In genomic region chr12:46214668-46215429, GRCh38 we compare ENCODE assay signal across 9 cellular contexts.
DNase-seq lines count a peak whose midpoint lies in the region; ATAC-seq and FAIRE-seq lines count a peak whose summit lies in the region.
"Had no signal": no experiment of that assay in that cellular context is flagged by ENCODE, and none has a peak within 500 bp of the region (broad histone marks: within the 10 kb centered on the region; RNA-seq: fewer than 3 reads in every experiment).

No MANE protein-coding gene starts in this region.

- H3K4me3 Mint-ChIP-seq in effector memory CD8-positive, alpha-beta T cell, result peak overlapping the region; percentile 81 to 83

- peak; percentile 57 for ATAC-seq in HG03108 (IDR thresholded peaks at IDR 0.05; ENCODE audit: unreplicated experiment)
- peak; percentile 80 for ATAC-seq in effector memory CD8-positive, alpha-beta T cell (replicated peaks)

- peaks cover 93% of the 10 kb centered on the region for H3K36me3 Mint-ChIP-seq in effector memory CD8-positive, alpha-beta T cell (ENCODE audit: insufficient read depth)

- peaks cover 0 to 7% of the 10 kb centered on the region in 2 donors for H3K9me3 Mint-ChIP-seq in effector memory CD8-positive, alpha-beta T cell

- H3K27me3 Mint-ChIP-seq in effector memory CD8-positive, alpha-beta T cell, result no peaks in the 10 kb centered on the region

- H3K27ac Mint-ChIP-seq in effector memory CD8-positive, alpha-beta T cell, result peak overlapping the region; percentile 99 to 100

- DNase-seq in GM19239 (ENCODE audit: insufficient read length, low spot score), result no peak
- DNase-seq in activated CD4-positive, CD25-positive, alpha-beta regulatory T cell treated with anti-CD3 and anti-CD28 coated beads, Interleukin-2, amount 50 U/mL, for 16 hours (ENCODE audit: low read depth, low spot score), result peak; percentile 65
- DNase-seq in effector memory CD8-positive, alpha-beta T cell, result peak; percentile 81 to 82 (median 81)
- peak; percentile 54 to 68 for DNase-seq in stimulated activated CD8-positive, alpha-beta memory T cell treated with anti-CD3 and anti-CD28 coated beads, Interleukin-4, amount 100 ng/mL, for 4 hours (ENCODE audit: low read depth in 2 of 2, low spot score in 1 of 2)
- no peak for DNase-seq in DMS 273 (lab: John Stamatoyannopoulos, UW; ENCODE audit: unreplicated experiment)
- DNase-seq in NCI-H1417 treated with DMSO at 0.1 percent for 48 hours (lab: John Stamatoyannopoulos, UW), result no peak
- DNase-seq in NCI-H2227 (lab: John Stamatoyannopoulos, UW; ENCODE audit: unreplicated experiment), result no peak

- peaks cover 84 to 92% of the 10 kb centered on the region in 2 donors for H3K4me1 Mint-ChIP-seq in effector memory CD8-positive, alpha-beta T cell (ENCODE audit: low read depth in 2 of 2)

- FAIRE-seq in GM19239 (lab: Jason Lieb, UNC), result peak; percentile 98
- FAIRE-seq: islet of Langerhans had no signal

Comparison
In these comparisons a context has a peak if more than half of its experiments do, and no peak if none do; other contexts are left out.
1. DNase-seq: peak in activated CD4-positive, CD25-positive, alpha-beta regulatory T cell treated with anti-CD3 and anti-CD28 coated beads, Interleukin-2, amount 50 U/mL, for 16 hours (single experiment), effector memory CD8-positive, alpha-beta T cell (3 of 3) and stimulated activated CD8-positive, alpha-beta memory T cell treated with anti-CD3 and anti-CD28 coated beads, Interleukin-4, amount 100 ng/mL, for 4 hours (2 of 2); none in GM19239 (single experiment), DMS 273 (single experiment), NCI-H1417 treated with DMSO at 0.1 percent for 48 hours (single experiment) and NCI-H2227 (single experiment).